ENCODE assay signal across 3 cellular contexts in the genomic region with DNA sequence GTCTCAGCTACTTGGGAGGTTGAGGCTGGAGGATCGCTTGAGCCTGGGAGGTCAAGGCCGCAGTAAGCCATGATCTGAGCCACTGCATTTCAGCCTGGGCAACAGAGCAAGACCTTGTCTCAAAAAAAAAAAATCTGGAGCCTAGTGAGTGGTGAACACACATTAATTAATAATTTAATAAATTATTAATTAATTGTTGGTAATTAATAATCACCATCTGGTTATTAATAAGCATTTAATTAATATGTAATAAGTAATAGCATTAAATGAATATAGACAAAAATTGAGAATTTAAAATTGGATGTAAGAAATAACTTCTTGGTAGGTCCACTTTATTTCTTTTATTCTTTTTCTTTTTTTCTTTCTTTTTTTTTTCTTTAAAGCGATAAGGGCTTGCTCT.
TF ChIP-seq lines count a peak whose summit lies in the region.

No MANE protein-coding gene starts in this region.

TF ChIP-seq in A549, 52 proteins besides CTCF, POLR2A, EP300 and RAD21:
- no peak for TF ChIP-seq FOXS1 (CRISPR knock-in tag; IDR thresholded peaks at IDR 0.05)
- TF ChIP-seq HDAC2 (IDR thresholded peaks at IDR 0.05) = no peak
- TF ChIP-seq ESRRA (IDR thresholded peaks at IDR 0.05; ENCODE audit: borderline replicate concordance, low read length) = no peak
- TF ChIP-seq EHMT2 (IDR thresholded peaks at IDR 0.05; ENCODE audit: low read depth) = no peak
- TF ChIP-seq MYC (IDR thresholded peaks at IDR 0.05; ENCODE audit: borderline replicate concordance, low read length) = no peak
- TF ChIP-seq RNF2 (IDR thresholded peaks at IDR 0.05; ENCODE audit: borderline replicate concordance, low read depth) = no peak
- TF ChIP-seq HOXB5 (CRISPR knock-in tag; IDR thresholded peaks at IDR 0.05) = no peak
- no peak for TF ChIP-seq ZC3H11A (IDR thresholded peaks at IDR 0.05)
- no peak for TF ChIP-seq SMC3 (IDR thresholded peaks at IDR 0.05)
- TF ChIP-seq MAZ (IDR thresholded peaks at IDR 0.05; ENCODE audit: borderline replicate concordance, low read depth, low read length) = no peak
- TF ChIP-seq HEYL (CRISPR knock-in tag; IDR thresholded peaks at IDR 0.05) = no peak
- TF ChIP-seq, protein P1, sequence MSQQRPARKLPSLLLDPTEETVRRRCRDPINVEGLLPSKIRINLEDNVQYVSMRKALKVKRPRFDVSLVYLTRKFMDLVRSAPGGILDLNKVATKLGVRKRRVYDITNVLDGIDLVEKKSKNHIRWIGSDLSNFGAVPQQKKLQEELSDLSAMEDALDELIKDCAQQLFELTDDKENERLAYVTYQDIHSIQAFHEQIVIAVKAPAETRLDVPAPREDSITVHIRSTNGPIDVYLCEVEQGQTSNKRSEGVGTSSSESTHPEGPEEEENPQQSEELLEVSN (IDR thresholded peaks at IDR 0.05; ENCODE audit: borderline replicate concordance, low read depth) = no peak
- no peak for TF ChIP-seq JUN (IDR thresholded peaks at IDR 0.05)

TF ChIP-seq in HEK293, 187 proteins besides CTCF, POLR2A, EP300 and RAD21 (continues in another document):
- TF ChIP-seq ZNF843 (tag by site-specific recombination; IDR thresholded peaks at IDR 0.05) = no peak
- no peak for TF ChIP-seq ZNF473 (tag by site-specific recombination; IDR thresholded peaks at IDR 0.05)
- TF ChIP-seq, protein P2, sequence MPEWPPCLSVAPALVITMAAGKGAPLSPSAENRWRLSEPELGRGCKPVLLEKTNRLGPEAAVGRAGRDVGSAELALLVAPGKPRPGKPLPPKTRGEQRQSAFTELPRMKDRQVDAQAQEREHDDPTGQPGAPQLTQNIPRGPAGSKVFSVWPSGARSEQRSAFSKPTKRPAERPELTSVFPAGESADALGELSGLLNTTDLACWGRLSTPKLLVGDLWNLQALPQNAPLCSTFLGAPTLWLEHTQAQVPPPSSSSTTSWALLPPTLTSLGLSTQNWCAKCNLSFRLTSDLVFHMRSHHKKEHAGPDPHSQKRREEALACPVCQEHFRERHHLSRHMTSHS (tag by site-specific recombination; IDR thresholded peaks at IDR 0.05) = no peak
- TF ChIP-seq, protein P3, sequence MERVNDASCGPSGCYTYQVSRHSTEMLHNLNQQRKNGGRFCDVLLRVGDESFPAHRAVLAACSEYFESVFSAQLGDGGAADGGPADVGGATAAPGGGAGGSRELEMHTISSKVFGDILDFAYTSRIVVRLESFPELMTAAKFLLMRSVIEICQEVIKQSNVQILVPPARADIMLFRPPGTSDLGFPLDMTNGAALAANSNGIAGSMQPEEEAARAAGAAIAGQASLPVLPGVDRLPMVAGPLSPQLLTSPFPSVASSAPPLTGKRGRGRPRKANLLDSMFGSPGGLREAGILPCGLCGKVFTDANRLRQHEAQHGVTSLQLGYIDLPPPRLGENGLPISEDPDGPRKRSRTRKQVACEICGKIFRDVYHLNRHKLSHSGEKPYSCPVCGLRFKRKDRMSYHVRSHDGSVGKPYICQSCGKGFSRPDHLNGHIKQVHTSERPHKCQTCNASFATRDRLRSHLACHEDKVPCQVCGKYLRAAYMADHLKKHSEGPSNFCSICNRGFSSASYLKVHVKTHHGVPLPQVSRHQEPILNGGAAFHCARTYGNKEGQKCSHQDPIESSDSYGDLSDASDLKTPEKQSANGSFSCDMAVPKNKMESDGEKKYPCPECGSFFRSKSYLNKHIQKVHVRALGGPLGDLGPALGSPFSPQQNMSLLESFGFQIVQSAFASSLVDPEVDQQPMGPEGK (tag by site-specific recombination; IDR thresholded peaks at IDR 0.05) = no peak
- no peak for TF ChIP-seq ZNF530 (tag by site-specific recombination; IDR thresholded peaks at IDR 0.05; ENCODE audit: low read depth)
- TF ChIP-seq ZNF707 (tag by site-specific recombination; IDR thresholded peaks at IDR 0.05) = no peak
- TF ChIP-seq ZNF76 (tag by site-specific recombination; IDR thresholded peaks at IDR 0.05; ENCODE audit: borderline replicate concordance, low read depth) = no peak
- peak; percentile 92; the same call in 1 of the 2 replicates for TF ChIP-seq BCL11B (tag by site-specific recombination; IDR thresholded peaks at IDR 0.05; ENCODE audit: low read depth)
- 0 out of 2 replicates have a peak, but pooled peaks have one; percentile 16 for TF ChIP-seq SP7 (tag by site-specific recombination; IDR thresholded peaks at IDR 0.05)
- TF ChIP-seq KLF7 (tag by site-specific recombination; IDR thresholded peaks at IDR 0.05; ENCODE audit: borderline replicate concordance) = no peak
- TF ChIP-seq, protein P4, sequence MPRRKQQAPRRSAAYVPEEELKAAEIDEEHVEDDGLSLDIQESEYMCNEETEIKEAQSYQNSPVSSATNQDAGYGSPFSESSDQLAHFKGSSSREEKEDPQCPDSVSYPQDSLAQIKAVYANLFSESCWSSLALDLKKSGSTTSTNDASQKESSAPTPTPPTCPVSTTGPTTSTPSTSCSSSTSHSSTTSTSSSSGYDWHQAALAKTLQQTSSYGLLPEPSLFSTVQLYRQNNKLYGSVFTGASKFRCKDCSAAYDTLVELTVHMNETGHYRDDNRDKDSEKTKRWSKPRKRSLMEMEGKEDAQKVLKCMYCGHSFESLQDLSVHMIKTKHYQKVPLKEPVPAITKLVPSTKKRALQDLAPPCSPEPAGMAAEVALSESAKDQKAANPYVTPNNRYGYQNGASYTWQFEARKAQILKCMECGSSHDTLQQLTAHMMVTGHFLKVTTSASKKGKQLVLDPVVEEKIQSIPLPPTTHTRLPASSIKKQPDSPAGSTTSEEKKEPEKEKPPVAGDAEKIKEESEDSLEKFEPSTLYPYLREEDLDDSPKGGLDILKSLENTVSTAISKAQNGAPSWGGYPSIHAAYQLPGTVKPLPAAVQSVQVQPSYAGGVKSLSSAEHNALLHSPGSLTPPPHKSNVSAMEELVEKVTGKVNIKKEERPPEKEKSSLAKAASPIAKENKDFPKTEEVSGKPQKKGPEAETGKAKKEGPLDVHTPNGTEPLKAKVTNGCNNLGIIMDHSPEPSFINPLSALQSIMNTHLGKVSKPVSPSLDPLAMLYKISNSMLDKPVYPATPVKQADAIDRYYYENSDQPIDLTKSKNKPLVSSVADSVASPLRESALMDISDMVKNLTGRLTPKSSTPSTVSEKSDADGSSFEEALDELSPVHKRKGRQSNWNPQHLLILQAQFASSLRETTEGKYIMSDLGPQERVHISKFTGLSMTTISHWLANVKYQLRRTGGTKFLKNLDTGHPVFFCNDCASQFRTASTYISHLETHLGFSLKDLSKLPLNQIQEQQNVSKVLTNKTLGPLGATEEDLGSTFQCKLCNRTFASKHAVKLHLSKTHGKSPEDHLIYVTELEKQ (tag by site-specific recombination; IDR thresholded peaks at IDR 0.05; ENCODE audit: borderline replicate concordance) = no peak
- TF ChIP-seq ZNF114 (tag by site-specific recombination; IDR thresholded peaks at IDR 0.05) = no peak
- no peak for TF ChIP-seq GLI2 (tag by site-specific recombination; IDR thresholded peaks at IDR 0.05; ENCODE audit: borderline replicate concordance, low read depth)
- TF ChIP-seq YY2 (tag by site-specific recombination; IDR thresholded peaks at IDR 0.05) = no peak
- no peak for TF ChIP-seq ZNF626 (tag by site-specific recombination; IDR thresholded peaks at IDR 0.05)
- TF ChIP-seq ZNF555 (tag by site-specific recombination; conservative IDR thresholded peaks at IDR 0.05) = no peak
- TF ChIP-seq ZNF366 (tag by site-specific recombination; conservative IDR thresholded peaks at IDR 0.05) = no peak
- TF ChIP-seq, protein P5, sequence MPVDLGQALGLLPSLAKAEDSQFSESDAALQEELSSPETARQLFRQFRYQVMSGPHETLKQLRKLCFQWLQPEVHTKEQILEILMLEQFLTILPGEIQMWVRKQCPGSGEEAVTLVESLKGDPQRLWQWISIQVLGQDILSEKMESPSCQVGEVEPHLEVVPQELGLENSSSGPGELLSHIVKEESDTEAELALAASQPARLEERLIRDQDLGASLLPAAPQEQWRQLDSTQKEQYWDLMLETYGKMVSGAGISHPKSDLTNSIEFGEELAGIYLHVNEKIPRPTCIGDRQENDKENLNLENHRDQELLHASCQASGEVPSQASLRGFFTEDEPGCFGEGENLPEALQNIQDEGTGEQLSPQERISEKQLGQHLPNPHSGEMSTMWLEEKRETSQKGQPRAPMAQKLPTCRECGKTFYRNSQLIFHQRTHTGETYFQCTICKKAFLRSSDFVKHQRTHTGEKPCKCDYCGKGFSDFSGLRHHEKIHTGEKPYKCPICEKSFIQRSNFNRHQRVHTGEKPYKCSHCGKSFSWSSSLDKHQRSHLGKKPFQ (tag by site-specific recombination; IDR thresholded peaks at IDR 0.05) = no peak
- TF ChIP-seq ZNF610 (tag by site-specific recombination; IDR thresholded peaks at IDR 0.05; ENCODE audit: borderline replicate concordance) = no peak
- TF ChIP-seq ZNF768 (tag by site-specific recombination; IDR thresholded peaks at IDR 0.05) = no peak

TF ChIP-seq in K562, 482 proteins besides CTCF, POLR2A, EP300 and RAD21:
- TF ChIP-seq DACH1 (IDR thresholded peaks at IDR 0.05; ENCODE audit: partially characterized antibody) = peak; percentile 87
- no peak for TF ChIP-seq FOXP1 (CRISPR knock-in tag; IDR thresholded peaks at IDR 0.05)
